8 cellular contexts compared by ENCODE assay signal in the genomic region with DNA sequence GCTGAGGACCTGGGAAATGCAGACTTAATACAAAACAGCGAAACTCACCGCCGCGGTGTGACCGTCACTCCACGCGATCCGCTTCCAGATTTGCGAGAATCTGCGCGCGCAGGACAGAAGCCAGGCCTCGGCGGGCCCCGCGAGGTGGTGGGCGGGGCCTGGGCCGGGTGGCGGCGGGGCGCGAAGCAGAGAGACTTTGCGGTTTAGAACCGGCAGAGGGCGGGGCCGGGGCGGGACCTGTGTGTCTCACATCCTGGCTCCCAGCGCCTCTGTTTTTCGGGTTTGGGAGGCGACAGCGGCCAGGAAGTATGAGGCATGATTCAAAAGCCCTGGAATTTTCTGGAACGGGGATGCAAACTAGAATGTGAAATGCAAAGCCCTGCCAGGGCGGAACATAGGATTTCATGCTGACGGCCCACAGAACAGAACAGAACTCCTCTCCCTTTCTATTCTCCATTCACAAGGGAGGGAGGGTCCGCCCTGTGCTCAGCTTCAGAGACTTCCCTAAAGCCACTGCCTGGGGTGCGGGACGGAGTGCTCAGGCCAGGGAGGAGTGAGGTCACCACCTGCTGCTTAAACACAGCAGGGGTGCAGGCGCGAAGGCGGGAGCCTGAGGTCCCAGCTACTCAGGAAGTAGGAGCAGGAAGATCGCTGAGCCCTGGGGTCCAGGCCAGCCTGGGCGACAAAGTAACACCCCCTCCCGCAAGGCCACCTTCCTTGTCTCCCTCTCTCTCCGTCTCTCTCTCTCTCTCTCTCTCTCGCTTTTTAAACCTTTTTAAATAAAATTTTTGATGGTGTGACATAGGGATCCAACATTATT. TPM values are rescaled to one million over a fixed set of nuclear protein-coding genes. Genes with fewer than 3 reads are reported as not detected.
DNase-seq lines count a peak whose midpoint lies in the region; ATAC-seq and TF ChIP-seq lines count a peak whose summit lies in the region.

No MANE protein-coding gene starts in this region.

- CTCF ChIA-PET in HEK293 (lab: Yijun Ruan, JAX), result no interaction called here

- H3K79me2 ChIP-seq in trophoblast cell (ENCODE audit: control insufficient read depth, insufficient read depth, low read length, poor library complexity), result peaks cover 22% of the 10 kb centered on the region

- TF ChIP-seq POLR2A in adrenal gland (IDR thresholded peaks at IDR 0.05) (peak; percentile 27 to 90), heart left ventricle (IDR thresholded peaks at IDR 0.05) (peak in 1 of 2 donors; percentile 88), tibial nerve (IDR thresholded peaks at IDR 0.05) (peak; percentile 82 to 86)

- no peaks in the 10 kb centered on the region for H3K4me1 ChIP-seq in HEK293 (ENCODE audit: control insufficient read depth, insufficient read depth, low read length)
- H3K4me1 ChIP-seq in adrenal gland (replicated peaks in 1 of 2), result peaks cover 4 to 15% of the 10 kb centered on the region in 2 donors
- H3K4me1 ChIP-seq in heart left ventricle, result peaks cover 0 to 27% (median 12%) of the 10 kb centered on the region in 12 donors
- peaks cover 18 to 32% of the 10 kb centered on the region in 2 experiments for H3K4me1 ChIP-seq in trophoblast cell (ENCODE audit: control insufficient read depth in 1 of 2, insufficient read depth in 2 of 2, low read length in 2 of 2)
- H3K4me1 ChIP-seq in tibial nerve, result peaks cover 0 to 43% (median 8%) of the 10 kb centered on the region in 4 donors

- peak; percentile 95 for DNase-seq in G401 (ENCODE audit: low spot score)
- DNase-seq in NCI-H1092 (lab: John Stamatoyannopoulos, UW), result peak; percentile 68
- peak; percentile 77 for DNase-seq in SW480 (ENCODE audit: low spot score)
- DNase-seq in adrenal gland, result peak; percentile 93 to 97 (median 96)
- peak; percentile 95 to 98 (median 97) for DNase-seq in heart left ventricle
- peak; percentile 91 to 92 for DNase-seq in trophoblast cell
- DNase-seq in tibial nerve (ENCODE audit: low spot score in 2 of 2), result peak; percentile 90 to 92

- H3K23ac ChIP-seq in trophoblast cell (ENCODE audit: low read length), result no peak overlapping the region

- peak; percentile 97 to 100 (median 100) for ATAC-seq in heart left ventricle

- no peaks in the 10 kb centered on the region for H3K36me3 ChIP-seq in HEK293 (ENCODE audit: control insufficient read depth in 2 of 2, insufficient read depth in 1 of 2, low read length in 2 of 2)
- H3K36me3 ChIP-seq in adrenal gland (replicated peaks in 1 of 2), result no peaks in the 10 kb centered on the region
- peaks cover 0 to under 1% (median 0%) of the 10 kb centered on the region in 9 donors for H3K36me3 ChIP-seq in heart left ventricle
- peaks cover 2 to 4% of the 10 kb centered on the region in 2 experiments for H3K36me3 ChIP-seq in trophoblast cell (ENCODE audit: control insufficient read depth in 1 of 2, insufficient read depth in 2 of 2, low read length in 2 of 2)
- no peaks in the 10 kb centered on the region for H3K36me3 ChIP-seq in tibial nerve

- peak overlapping the region; percentile 91 for H2AFZ ChIP-seq in trophoblast cell (ENCODE audit: insufficient read depth, low read length, poor library complexity)

- H4K8ac ChIP-seq in trophoblast cell (ENCODE audit: low read depth, low read length), result peak overlapping the region; percentile 96

- POLR2A ChIA-PET in HEK293 (lab: Yijun Ruan, JAX), result no interaction called here

- peak in 1 of 2 donors; percentile 90 for TF ChIP-seq EP300 in tibial nerve (IDR thresholded peaks at IDR 0.05)

- peak overlapping the region; percentile 85 for H4K12ac ChIP-seq in trophoblast cell (ENCODE audit: low read depth, low read length)

- H2AK5ac ChIP-seq in trophoblast cell (ENCODE audit: low read length), result peak overlapping the region; percentile 95

- peak overlapping the region; percentile 95 for H2BK12ac ChIP-seq in trophoblast cell (ENCODE audit: low read length)

- H3K14ac ChIP-seq in trophoblast cell (ENCODE audit: low read length), result peak overlapping the region; percentile 96

- peak overlapping the region; percentile 81 for H4K91ac ChIP-seq in trophoblast cell (ENCODE audit: low read depth, low read length)

- H3K79me1 ChIP-seq in trophoblast cell (ENCODE audit: low read length), result peaks cover 38% of the 10 kb centered on the region

- no peaks in the 10 kb centered on the region for H3K9me3 ChIP-seq in HEK293 (ENCODE audit: control insufficient read depth, insufficient read depth, low read depth, low read length)
- H3K9me3 ChIP-seq in adrenal gland (replicated peaks in 1 of 3), result no peaks in the 10 kb centered on the region
- H3K9me3 ChIP-seq in heart left ventricle, result no peaks in the 10 kb centered on the region
- no peaks in the 10 kb centered on the region for H3K9me3 ChIP-seq in trophoblast cell (ENCODE audit: insufficient read depth, low read depth, low read length)
- H3K9me3 ChIP-seq in tibial nerve, result no peaks in the 10 kb centered on the region

- 1 to 6% (median 3%) methylated on average over 7 to 45 of the region's 45 CpGs for WGBS in adrenal gland, 4 donors
- WGBS in heart left ventricle, 4 donors, result 1 to 3% (median 2%) methylated on average over 36 to 45 of the region's 45 CpGs
- WGBS in trophoblast cell (ENCODE audit: extremely low coverage, insufficient coverage, insufficient read length), result no CpG with 5 or more reads among the region's 45 CpGs
- WGBS in tibial nerve, 2 donors, result 0 to 2% methylated on average over 23 to 45 of the region's 45 CpGs

- H3K4me3 ChIP-seq in HEK293 (ENCODE audit: low read depth, low read length) (peak overlapping the region; percentile 54), adrenal gland (peak overlapping the region; percentile 22 to 76 (median 34)), heart left ventricle (peak overlapping the region; percentile 52 to 92 (median 70)), trophoblast cell (ENCODE audit: low read depth, low read length) (peak overlapping the region; percentile 84), tibial nerve (peak overlapping the region; percentile 48 to 78 (median 68))

- TF ChIP-seq CTCF in HEK293 (tag by site-specific recombination; IDR thresholded peaks at IDR 0.05) (no peak), adrenal gland (IDR thresholded peaks at IDR 0.05) (peak in 5 of 6 experiments; percentile 21 to 43 (median 27)), heart left ventricle (IDR thresholded peaks at IDR 0.05) (peak in 11 of 12 donors; percentile 17 to 62 (median 34)), tibial nerve (IDR thresholded peaks at IDR 0.05) (peak in 4 of 5 experiments; percentile 19 to 59 (median 42))

- H3K27ac ChIP-seq in HEK293 (ENCODE audit: extremely low read depth, low read depth, low read length) (no peak overlapping the region), adrenal gland (peak overlapping the region; percentile 54 to 94 (median 86)), heart left ventricle (peak overlapping the region; percentile 82 to 97 (median 90)), trophoblast cell (ENCODE audit: low read depth, low read length) (peak overlapping the region; percentile 97), tibial nerve (peak overlapping the region; percentile 81 to 98 (median 92))

- H3K4me2 ChIP-seq in trophoblast cell (ENCODE audit: low read length), result peak overlapping the region; percentile 79

- intact Hi-C loops in adrenal gland (cut with DNase I), result no loop called here
- intact Hi-C loops in heart left ventricle (cut with DNase I), result loop anchor here in 4 of 10 donors (1.0 to 5.0 kb wide), 5 partner anchors 42 to 88 kb away; a partner anchor contains a TSS

- H3K27me3 ChIP-seq in adrenal gland (no peaks in the 10 kb centered on the region), heart left ventricle (no peaks in the 10 kb centered on the region), trophoblast cell (ENCODE audit: insufficient read depth, low read length) (no peaks in the 10 kb centered on the region), tibial nerve (no peaks in the 10 kb centered on the region)

- peak overlapping the region; percentile 88 for H3K9ac ChIP-seq in trophoblast cell (ENCODE audit: low read length)

- in situ Hi-C loops in G401 (cut with HindIII; ENCODE audit: low sequenced_read_pairs), result no loop called here

- peak overlapping the region; percentile 91 for H3K4ac ChIP-seq in trophoblast cell (ENCODE audit: low read depth, low read length)

- peak overlapping the region; percentile 90 for H3K18ac ChIP-seq in trophoblast cell (ENCODE audit: low read length)

- H2BK120ac ChIP-seq in trophoblast cell (ENCODE audit: insufficient read depth, low read length, poor library complexity), result peak overlapping the region; percentile 88

- peak overlapping the region; percentile 90 for H2BK5ac ChIP-seq in trophoblast cell (ENCODE audit: low read depth, low read length, poor library complexity)

TF ChIP-seq in HEK293, 187 proteins besides CTCF, POLR2A, EP300 and RAD21 (continues in another document):
- TF ChIP-seq ZFP69B (tag by site-specific recombination; IDR thresholded peaks at IDR 0.05) (peak; percentile 62; the same call in 1 of the 2 replicates), SCRT2 (tag by site-specific recombination; IDR thresholded peaks at IDR 0.05) (peak; percentile 69; the same call in 1 of the 2 replicates)

RNA-seq across cellular contexts. Expression of a gene that starts 44.2 kb away (rescaled TPM):
- total RNA-seq in G401 (2014; rRNA removed; shearing (Covaris generic)), result 3.9 and 8.9 TPM in 2 replicates
- 10 to 100 TPM in 6 of 8 donors, 1 to 10 TPM in 2; 8.3 to 21.8 (median 13.9) TPM for total RNA-seq in adrenal gland
- 1 to 10 TPM; 3.8 to 6.8 (median 5.7) TPM for polyA plus RNA-seq in adrenal gland
- total RNA-seq in heart left ventricle, result 10 to 100 TPM in 2 of 9 donors, 1 to 10 TPM in 7; 3.8 to 12.6 (median 6.9) TPM
- polyA plus RNA-seq in heart left ventricle, result 1 to 10 TPM; 4.8 TPM
- polyA plus RNA-seq in trophoblast cell (2013), result 37.3 and 37.8 TPM in 2 replicates
- 10 to 100 TPM; 11.6 to 15.9 (median 13.3) TPM for total RNA-seq in tibial nerve

RNA-seq across cellular contexts. Expression of a gene that starts 52.5 kb away (rescaled TPM):
- 14.0 and 19.4 TPM in 2 replicates for total RNA-seq in G401 (2014; rRNA removed; shearing (Covaris generic))
- total RNA-seq in adrenal gland (100 to 1,000 TPM in 1 of 8 donors, 10 to 100 TPM in 7; 23.4 to 110 (median 43.2) TPM), heart left ventricle (10 to 100 TPM in 8 of 9 donors, 1 to 10 TPM in 1; 9.5 to 23.4 (median 18.4) TPM), tibial nerve (10 to 100 TPM; 73.4 to 92.6 (median 81.7) TPM)
- polyA plus RNA-seq in adrenal gland (100 to 1,000 TPM in 2 of 3 donors, 10 to 100 TPM in 1; 50.0 to 344 (median 165) TPM), heart left ventricle (10 to 100 TPM; 13.2 to 25.7 TPM)
- polyA plus RNA-seq in trophoblast cell (2013), result 78.7 and 80.9 TPM in 2 replicates
